ENCODE assay signal across 15 cellular contexts in genomic region chr2:177217247-177217843, GRCh38. TPM values are rescaled to one million over a fixed set of nuclear protein-coding genes. Genes with fewer than 3 reads are reported as not detected.
DNase-seq lines count a peak whose midpoint lies in the region; ATAC-seq and TF ChIP-seq lines count a peak whose summit lies in the region.
"Had no signal": no experiment of that assay in that cellular context is flagged by ENCODE, and none has a peak within 500 bp of the region (broad histone marks: within the 10 kb centered on the region; RNA-seq: fewer than 3 reads in every experiment).

No MANE protein-coding gene starts in this region.

- no peaks in the 10 kb centered on the region for H3K27me3 Mint-ChIP-seq in T-helper 17 cell
- H3K27me3 Mint-ChIP-seq in endothelial cell (ENCODE audit: unreplicated experiment): peaks cover 6% of the 10 kb centered on the region
- no peaks in the 10 kb centered on the region for H3K27me3 Mint-ChIP-seq in stimulated activated naive CD8-positive, alpha-beta T cell treated with anti-CD3 and anti-CD28 coated beads, Interleukin-15, amount 100 ng/mL, for 72 hours

- no peak for ATAC-seq in activated naive CD4-positive, alpha-beta T cell treated with anti-CD3 and anti-CD28 coated beads, Interleukin-2, amount 50 U/mL, for 72 hours
- no peak for ATAC-seq in T-helper 17 cell
- no peak for ATAC-seq in stimulated activated naive CD8-positive, alpha-beta T cell treated with anti-CD3 and anti-CD28 coated beads, Interleukin-15, amount 100 ng/mL, for 72 hours
- no peak for ATAC-seq in GM19023 (IDR thresholded peaks at IDR 0.05; ENCODE audit: unreplicated experiment)
- ATAC-seq: activated CD4-positive, CD25-positive, alpha-beta regulatory T cell treated with anti-CD3 and anti-CD28 coated beads, Interleukin-2, amount 50 U/mL, for 24 hours had no signal

- H3K9me3 Mint-ChIP-seq in activated naive CD4-positive, alpha-beta T cell treated with anti-CD3 and anti-CD28 coated beads, Interleukin-2, amount 50 U/mL, for 72 hours: no peaks in the 10 kb centered on the region
- no peaks in the 10 kb centered on the region for H3K9me3 Mint-ChIP-seq in endothelial cell (ENCODE audit: unreplicated experiment)
- H3K9me3 Mint-ChIP-seq in stimulated activated naive CD8-positive, alpha-beta T cell treated with anti-CD3 and anti-CD28 coated beads, Interleukin-15, amount 100 ng/mL, for 72 hours: no peaks in the 10 kb centered on the region

- H3K4me3 Mint-ChIP-seq in T-helper 17 cell (peak overlapping the region; percentile 78), endothelial cell (ENCODE audit: unreplicated experiment) (no peak overlapping the region)
- H3K4me3 Mint-ChIP-seq in stimulated activated naive CD8-positive, alpha-beta T cell treated with anti-CD3 and anti-CD28 coated beads, Interleukin-15, amount 100 ng/mL, for 72 hours: peak overlapping the region; percentile 39 to 51

- no peaks in the 10 kb centered on the region for H3K9me3 ChIP-seq in T-helper 17 cell (ENCODE audit: control insufficient read depth, low read length, poor library complexity, severe bottlenecking)
- H3K9me3 ChIP-seq: ovary had no signal

- H3K36me3 Mint-ChIP-seq in activated naive CD4-positive, alpha-beta T cell treated with anti-CD3 and anti-CD28 coated beads, Interleukin-2, amount 50 U/mL, for 72 hours: peaks cover 59 to 83% of the 10 kb centered on the region in 2 donors
- H3K36me3 Mint-ChIP-seq in T-helper 17 cell (ENCODE audit: low read depth) (peaks cover 14% of the 10 kb centered on the region), endothelial cell (ENCODE audit: low read depth, unreplicated experiment) (peaks cover 63% of the 10 kb centered on the region)

- H3K4me1 Mint-ChIP-seq in T-helper 17 cell (peaks cover 25% of the 10 kb centered on the region), endothelial cell (ENCODE audit: unreplicated experiment) (peaks cover 24% of the 10 kb centered on the region)
- H3K4me1 Mint-ChIP-seq in stimulated activated naive CD8-positive, alpha-beta T cell treated with anti-CD3 and anti-CD28 coated beads, Interleukin-15, amount 100 ng/mL, for 72 hours: peaks cover 58% of the 10 kb centered on the region

- no peak for DNase-seq in activated naive CD4-positive, alpha-beta T cell treated with anti-CD3 and anti-CD28 coated beads, Interleukin-2, amount 50 U/mL, for 72 hours (ENCODE audit: low spot score in 2 of 2)
- no peak for DNase-seq in activated naive CD4-positive, alpha-beta T cell treated with anti-CD3 and anti-CD28 coated beads, Interleukin-2, amount 50 U/mL, for 16 hours
- DNase-seq in T-helper 17 cell (no peak), endothelial cell (ENCODE audit: low spot score) (no peak), GF-D8 (lab: John Stamatoyannopoulos, UW) (no peak), anterior cingulate cortex (lab: John Stamatoyannopoulos, UW) (no peak)
- no peak for DNase-seq in stimulated activated naive CD8-positive, alpha-beta T cell treated with anti-CD3 and anti-CD28 coated beads, Interleukin-15, amount 100 ng/mL, for 72 hours
- DNase-seq: AML-193; NCI-H1436 treated with DMSO at 0.1 percent for 48 hours; NCI-H446; ovary; PC-9; stimulated activated CD4-positive, alpha-beta T cell treated with anti-CD3 and anti-CD28 coated beads, Interleukin-12 subunit alpha, Interleukin-12 subunit beta, amount 100 ng/mL, for 4 hours had no signal

- TF ChIP-seq CTCF in endothelial cell (IDR thresholded peaks at IDR 0.05; ENCODE audit: unreplicated experiment): no peak

- H3K27ac Mint-ChIP-seq in activated naive CD4-positive, alpha-beta T cell treated with anti-CD3 and anti-CD28 coated beads, Interleukin-2, amount 50 U/mL, for 72 hours: peak overlapping the region; percentile 62 to 92
- H3K27ac Mint-ChIP-seq in T-helper 17 cell (peak overlapping the region; percentile 99), endothelial cell (ENCODE audit: unreplicated experiment) (peak overlapping the region; percentile 48)
- peak overlapping the region; percentile 86 to 94 for H3K27ac Mint-ChIP-seq in stimulated activated naive CD8-positive, alpha-beta T cell treated with anti-CD3 and anti-CD28 coated beads, Interleukin-15, amount 100 ng/mL, for 72 hours

RNA-seq across cellular contexts. Expression of gene HNRNPA3, which starts 4.8 kb away (rescaled TPM):
- total RNA-seq in activated naive CD4-positive, alpha-beta T cell treated with anti-CD3 and anti-CD28 coated beads, Interleukin-2, amount 50 U/mL, for 72 hours: 100 to 1,000 TPM; 259 to 273 TPM
- total RNA-seq in T-helper 17 cell (100 to 1,000 TPM; 179 to 183 TPM), endothelial cell (ENCODE audit: unreplicated experiment) (264 TPM)

RNA-seq across cellular contexts. Expression of gene NFE2L2, which starts 47.2 kb away (rescaled TPM):
- total RNA-seq in activated naive CD4-positive, alpha-beta T cell treated with anti-CD3 and anti-CD28 coated beads, Interleukin-2, amount 50 U/mL, for 72 hours: 10 to 100 TPM; 44.7 to 82.2 TPM
- total RNA-seq in T-helper 17 cell (10 to 100 TPM; 58.0 to 65.5 TPM), endothelial cell (ENCODE audit: unreplicated experiment) (50.6 TPM)

Comparison
In these comparisons a context has a peak if more than half of its experiments do, and no peak if none do; other contexts are left out.
1. H3K27ac Mint-ChIP-seq: peak in every context shown above with its lines; median percentile 99 in T-helper 17 cell; 90 in stimulated activated naive CD8-positive, alpha-beta T cell treated with anti-CD3 and anti-CD28 coated beads, Interleukin-15, amount 100 ng/mL, for 72 hours; 77 in activated naive CD4-positive, alpha-beta T cell treated with anti-CD3 and anti-CD28 coated beads, Interleukin-2, amount 50 U/mL, for 72 hours; 48 in endothelial cell.